Comparison of ENCODE assay signal across 9 cellular contexts in the genomic region with DNA sequence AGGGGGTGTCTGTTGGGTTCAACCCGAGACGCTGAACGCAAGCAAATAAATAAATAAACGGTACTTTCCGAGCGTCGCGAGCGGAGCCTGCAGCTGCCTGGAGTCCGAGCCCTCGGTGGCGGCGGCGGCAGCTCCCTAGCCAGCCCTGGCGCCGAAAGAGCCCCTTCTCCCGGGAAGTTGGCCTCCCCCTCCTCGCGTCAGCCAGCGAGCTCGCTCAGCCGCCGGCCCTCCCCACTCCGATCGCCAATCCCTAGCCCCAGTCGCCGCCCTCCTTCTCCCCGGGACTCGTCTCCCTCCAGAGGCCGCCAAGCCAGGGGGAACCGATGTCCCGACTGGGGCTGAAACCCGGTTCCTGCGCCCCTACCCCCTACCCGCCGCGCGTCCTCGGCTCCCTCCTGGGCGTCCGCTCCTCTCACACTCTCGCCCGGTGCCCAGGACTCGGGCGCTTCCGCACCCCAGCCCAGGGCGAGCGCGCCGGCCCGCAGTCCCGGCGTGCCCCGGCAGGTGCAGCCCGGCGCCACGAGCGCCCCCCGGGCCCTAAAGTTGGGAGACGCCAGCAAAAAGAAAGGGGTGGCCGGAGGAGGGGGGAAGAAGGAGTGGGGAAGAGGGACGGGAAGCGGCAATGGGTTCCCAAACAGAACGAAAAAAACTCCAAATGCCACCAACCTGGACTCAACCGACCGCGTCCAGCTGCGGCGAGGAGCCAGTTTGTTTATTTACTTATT. TPM values are rescaled to one million over a fixed set of nuclear protein-coding genes. Genes with fewer than 3 reads are reported as not detected.
A peak's percentile ranks its signal among the peaks of the same experiment; 100 is the strongest.
DNase-seq lines count a peak whose midpoint lies in the region; ATAC-seq, FAIRE-seq and TF ChIP-seq lines count a peak whose summit lies in the region.
"Had no signal": no experiment of that assay in that cellular context is flagged by ENCODE, and none has a peak within 500 bp of the region (broad histone marks: within the 10 kb centered on the region; RNA-seq: fewer than 3 reads in every experiment).

A gene with protein sequence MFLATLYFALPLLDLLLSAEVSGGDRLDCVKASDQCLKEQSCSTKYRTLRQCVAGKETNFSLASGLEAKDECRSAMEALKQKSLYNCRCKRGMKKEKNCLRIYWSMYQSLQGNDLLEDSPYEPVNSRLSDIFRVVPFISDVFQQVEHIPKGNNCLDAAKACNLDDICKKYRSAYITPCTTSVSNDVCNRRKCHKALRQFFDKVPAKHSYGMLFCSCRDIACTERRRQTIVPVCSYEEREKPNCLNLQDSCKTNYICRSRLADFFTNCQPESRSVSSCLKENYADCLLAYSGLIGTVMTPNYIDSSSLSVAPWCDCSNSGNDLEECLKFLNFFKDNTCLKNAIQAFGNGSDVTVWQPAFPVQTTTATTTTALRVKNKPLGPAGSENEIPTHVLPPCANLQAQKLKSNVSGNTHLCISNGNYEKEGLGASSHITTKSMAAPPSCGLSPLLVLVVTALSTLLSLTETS (minus strand): TSS at position 710 of the 725 bp plus-strand sequence. CDS start 1,177 bp downstream, outside the sequence.

- dilution Hi-C loops in keratinocyte (cut with MboI; ENCODE audit: extremely low pct_ligation_motif_present, low sequenced_read_pairs), result no loop called here

- H3K27ac Mint-ChIP-seq in GM23338, result no peak within 1 kb of the TSS
- no peak within 1 kb of the TSS for H3K27ac Mint-ChIP-seq in stimulated activated naive CD8-positive, alpha-beta T cell treated with anti-CD3 and anti-CD28 coated beads, Interleukin-15, Interleukin-2, amounts not matched to agents 100 ng/mL and 50 ng/mL, for 24 hours
- H3K27ac Mint-ChIP-seq: dendritic cell treated with granulocyte-macrophage colony-stimulating factor and Interleukin-4, amounts not matched to agents 40 ng/mL and 50 ng/mL, for 4 days had no signal

- peaks cover 5% of the 10 kb centered on the region for H3K4me1 ChIP-seq in GM23338 (ENCODE audit: insufficient read depth)
- peaks cover 23% of the 10 kb centered on the region for H3K4me1 ChIP-seq in keratinocyte (ENCODE audit: control insufficient read depth, extremely low read depth, insufficient read depth, low read length)

- CTCF ChIA-PET in AG04449 (lab: Yijun Ruan, JAX), result interaction anchor here (1.1 to 1.7 kb wide), 4 partner anchors 12 to 474 kb away, joined by 3 to 8 read pairs (median 6); no protein-coding TSS in a partner anchor

- ATAC-seq in GM23338, result peak; percentile 47

- H3K4me1 Mint-ChIP-seq in GM23338, result peaks cover 10% of the 10 kb centered on the region; the same call in 2 of the 3 replicates
- peaks cover 11% of the 10 kb centered on the region for H3K4me1 Mint-ChIP-seq in stimulated activated naive CD8-positive, alpha-beta T cell treated with anti-CD3 and anti-CD28 coated beads, Interleukin-15, Interleukin-2, amounts not matched to agents 100 ng/mL and 50 ng/mL, for 24 hours (ENCODE audit: low read depth)

- POLR2A ChIA-PET in AG04449 (lab: Yijun Ruan, JAX), result no interaction called here

- peaks cover 3% of the 10 kb centered on the region; the same call in 1 of the 2 replicates for H3F3A ChIP-seq in GM23338 (replicated peaks; ENCODE audit: low read depth)

- no peak for DNase-seq in AG04449 (ENCODE audit: low read depth, low spot score)
- peak; percentile 81 for DNase-seq in GM23338 (ENCODE audit: low spot score)
- DNase-seq in astrocyte of the hippocampus (ENCODE audit: low read depth, low spot score), result peak; percentile 74
- DNase-seq in keratinocyte (ENCODE audit: low read depth, low spot score), result no peak
- no peak for DNase-seq in LoVo (ENCODE audit: low spot score)
- no peak for DNase-seq in HT-29 (ENCODE audit: low spot score)
- no peak for DNase-seq in NCI-H2029 treated with DMSO at 0.1 percent for 48 hours (lab: John Stamatoyannopoulos, UW)

- H3K79me2 ChIP-seq in GM23338 (replicated peaks; ENCODE audit: insufficient read depth), result no peaks in the 10 kb centered on the region
- H3K79me2 ChIP-seq in keratinocyte (ENCODE audit: control insufficient read depth, insufficient read depth, low read length), result no peaks in the 10 kb centered on the region

- peaks cover 77% of the 10 kb centered on the region for H3K27me3 Mint-ChIP-seq in GM23338 (ENCODE audit: insufficient read depth, low read depth, poor library complexity)
- peaks cover 62% of the 10 kb centered on the region for H3K27me3 Mint-ChIP-seq in stimulated activated naive CD8-positive, alpha-beta T cell treated with anti-CD3 and anti-CD28 coated beads, Interleukin-15, Interleukin-2, amounts not matched to agents 100 ng/mL and 50 ng/mL, for 24 hours

- no peaks in the 10 kb centered on the region for H3K9me2 ChIP-seq in GM23338 (ENCODE audit: insufficient read depth)

- peak within 1 kb of the TSS; percentile 84 for H3K4me3 Mint-ChIP-seq in GM23338
- peak within 1 kb of the TSS; percentile 49 for H3K4me3 Mint-ChIP-seq in stimulated activated naive CD8-positive, alpha-beta T cell treated with anti-CD3 and anti-CD28 coated beads, Interleukin-15, Interleukin-2, amounts not matched to agents 100 ng/mL and 50 ng/mL, for 24 hours
- H3K4me3 Mint-ChIP-seq: dendritic cell treated with granulocyte-macrophage colony-stimulating factor and Interleukin-4, amounts not matched to agents 40 ng/mL and 50 ng/mL, for 4 days had no signal

- H3K36me3 Mint-ChIP-seq in GM23338 (ENCODE audit: low read depth), result no peaks in the 10 kb centered on the region; the same call in 2 of the 3 replicates
- no peaks in the 10 kb centered on the region for H3K36me3 Mint-ChIP-seq in stimulated activated naive CD8-positive, alpha-beta T cell treated with anti-CD3 and anti-CD28 coated beads, Interleukin-15, Interleukin-2, amounts not matched to agents 100 ng/mL and 50 ng/mL, for 24 hours (ENCODE audit: low read depth)

- no peak for FAIRE-seq in keratinocyte (lab: Jason Lieb, UNC)

- no peak for TF ChIP-seq CTCF in AG04449 (IDR thresholded peaks at IDR 0.05; ENCODE audit: insufficient read depth, low read length, missing control alignments)
- TF ChIP-seq CTCF in GM23338 (conservative IDR thresholded peaks at IDR 0.05; ENCODE audit: low read depth in 2 of 2), result peak in 1 of 2 experiments; percentile 22; a peak in 1 of 4 replicates
- no peak for TF ChIP-seq CTCF in keratinocyte (optimal IDR thresholded peaks at IDR 0.05 in 1 of 3, IDR thresholded peaks at IDR 0.05 in 1 of 3, conservative IDR thresholded peaks at IDR 0.05 in 1 of 3; ENCODE audit: extremely low read depth in 1 of 3, insufficient read depth in 2 of 3, low read length in 3 of 3)

- H3K27ac ChIP-seq in GM23338 (ENCODE audit: low read depth) (no peak within 1 kb of the TSS), keratinocyte (ENCODE audit: control insufficient read depth, insufficient read depth, low read length) (no peak within 1 kb of the TSS)

- H4K20me1 ChIP-seq in GM23338 (replicated peaks; ENCODE audit: insufficient read depth), result no peaks in the 10 kb centered on the region
- no peaks in the 10 kb centered on the region for H4K20me1 ChIP-seq in keratinocyte (ENCODE audit: control insufficient read depth, extremely low read depth, insufficient read depth, low read length)

- no peaks in the 10 kb centered on the region for H3K9me1 ChIP-seq in keratinocyte (ENCODE audit: control insufficient read depth, extremely low read depth, insufficient read depth, low read length)

- H3K4me3 ChIP-seq in AG04449 (ENCODE audit: low read depth, low read length) (peak within 1 kb of the TSS; percentile 61), GM23338 (peak within 1 kb of the TSS; percentile 89), keratinocyte (ENCODE audit: control insufficient read depth in 2 of 3, extremely low read depth in 1 of 3, insufficient read depth in 2 of 3, low read depth in 1 of 3, low read length in 3 of 3) (peak within 1 kb of the TSS; percentile 17 to 61 (median 60))

- no peaks in the 10 kb centered on the region for H3K9me3 ChIP-seq in keratinocyte (ENCODE audit: control insufficient read depth, low read depth, low read length)

- no peak within 1 kb of the TSS for H3K9ac ChIP-seq in keratinocyte (ENCODE audit: control insufficient read depth, extremely low read depth, insufficient read depth, low read length)

- H2AFZ ChIP-seq in GM23338 (peak within 1 kb of the TSS; percentile 99), keratinocyte (ENCODE audit: control insufficient read depth, low read length) (peak within 1 kb of the TSS; percentile 61)

- H3K4me2 ChIP-seq in GM23338, result peak within 1 kb of the TSS; percentile 98
- H3K4me2 ChIP-seq in keratinocyte (ENCODE audit: control insufficient read depth, extremely low read depth, insufficient read depth, low read depth, low read length), result peak within 1 kb of the TSS; percentile 86

- H3K36me3 ChIP-seq in GM23338 (ENCODE audit: insufficient read depth) (no peaks in the 10 kb centered on the region), keratinocyte (ENCODE audit: control insufficient read depth in 2 of 2, extremely low read depth in 1 of 2, insufficient read depth in 2 of 2, low read length in 2 of 2) (no peaks in the 10 kb centered on the region)

- H3K9me3 Mint-ChIP-seq in GM23338, result no peaks in the 10 kb centered on the region
- H3K9me3 Mint-ChIP-seq in stimulated activated naive CD8-positive, alpha-beta T cell treated with anti-CD3 and anti-CD28 coated beads, Interleukin-15, Interleukin-2, amounts not matched to agents 100 ng/mL and 50 ng/mL, for 24 hours, result no peaks in the 10 kb centered on the region
- H3K9me3 Mint-ChIP-seq: dendritic cell treated with granulocyte-macrophage colony-stimulating factor and Interleukin-4, amounts not matched to agents 40 ng/mL and 50 ng/mL, for 4 days had no signal

- peaks cover 93% of the 10 kb centered on the region for H3K27me3 ChIP-seq in GM23338 (ENCODE audit: insufficient read depth)
- peaks cover 64% of the 10 kb centered on the region for H3K27me3 ChIP-seq in keratinocyte (ENCODE audit: control insufficient read depth, extremely low read depth, insufficient read depth, low read length)

RNA-seq across cellular contexts. Expression of the gene that starts here (rescaled TPM):
- total RNA-seq in GM23338 (2014; rRNA removed; shearing (Covaris generic)), result 2.5 and 2.8 TPM in 2 replicates
- polyA plus RNA-seq in GM23338 (2016; fragmentation: Nextera tagmentation; extraction: Ambion mirVana), result 1.2 and 1.4 TPM in 2 replicates
- 0.01 TPM in 1 of 3 replicates, not detected in the others for polyA plus RNA-seq in keratinocyte
- polyA plus RNA-seq in keratinocyte (2011; ENCODE audit: low read depth), result 0.04 TPM
- 0.01 and 0.04 TPM in 2 replicates for polyA plus RNA-seq in keratinocyte (2011; cell fraction: cytosol; rRNA removed)
- polyA plus RNA-seq in keratinocyte (2011; cell fraction: nucleus; rRNA removed), result 0.05 TPM in 1 of 2 replicates, not detected in the other
- 0.01 and 0.08 TPM in 2 replicates for polyA plus RNA-seq in keratinocyte (2012; ENCODE audit: low replicate concordance)
- polyA minus RNA-seq in keratinocyte, result not detected in 3 replicates
- polyA minus RNA-seq in keratinocyte (2011; cell fraction: cytosol; rRNA and poly(A)+ RNA removed), result not detected
- polyA minus RNA-seq in keratinocyte (2011; cell fraction: nucleus; rRNA and poly(A)+ RNA removed), result not detected in 2 replicates
- not detected in 2 replicates for total RNA-seq in HT-29 (2014; rRNA removed; shearing (Covaris generic))

Comparison
In these comparisons a context has a peak if more than half of its experiments do, and no peak if none do; other contexts are left out.
1. DNase-seq: peak in GM23338 (single experiment) and astrocyte of the hippocampus (single experiment); none in AG04449 (single experiment), keratinocyte (single experiment), LoVo (single experiment), HT-29 (single experiment) and NCI-H2029 treated with DMSO at 0.1 percent for 48 hours (single experiment).
2. Peak in every context shown above with its lines, with median percentiles within 50 percentile points of each other: H3K4me3 ChIP-seq.